ENCODE assay signal across 7 cellular contexts in the genomic region with DNA sequence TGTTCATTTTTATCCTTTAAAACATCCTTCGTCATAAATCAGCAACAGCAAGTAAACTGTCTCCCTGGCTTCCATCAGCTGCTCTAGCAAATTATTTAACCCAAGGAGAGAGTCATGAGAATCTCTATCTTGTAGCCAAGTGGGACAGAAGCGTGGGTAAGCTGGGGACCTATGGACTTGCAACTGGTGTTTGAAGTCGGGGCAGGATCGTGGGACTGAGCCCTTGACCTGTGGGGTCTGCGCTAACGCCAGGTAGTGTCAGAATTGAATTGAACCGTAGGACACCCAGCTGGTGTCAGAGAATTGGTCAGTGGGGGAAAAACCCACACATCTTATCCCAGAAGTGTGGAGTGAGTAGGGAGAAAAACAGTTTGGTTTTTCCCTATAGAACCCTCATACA.
"Had no signal": no experiment of that assay in that cellular context is flagged by ENCODE, and none has a peak within 500 bp of the region (broad histone marks: within the 10 kb centered on the region; RNA-seq: fewer than 3 reads in every experiment).

No MANE protein-coding gene starts in this region.

- H2AFZ ChIP-seq: GM23248 had no signal

- FAIRE-seq: K562 had no signal

- DNase-seq: GM23248, GOT3, H7, HCEC 1CT, IMR-90, KG1 had no signal

- H3K4me3 ChIP-seq: GM23248, K562 had no signal

- H3K27ac ChIP-seq: GM23248 had no signal

- ATAC-seq: K562 had no signal

- H3K9ac ChIP-seq: GM23248 had no signal
